8 cellular contexts compared by ENCODE assay signal in genomic region chr16:70653809-70654771, GRCh38. TPM values are rescaled to one million over a fixed set of nuclear protein-coding genes. Genes with fewer than 3 reads are reported as not detected.
DNase-seq lines count a peak whose midpoint lies in the region; ATAC-seq lines count a peak whose summit lies in the region.

No MANE protein-coding gene starts in this region.

- peak; percentile 62 to 83 (median 79) for DNase-seq in CD4-positive, CD25-positive, alpha-beta regulatory T cell
- peak; percentile 66 for DNase-seq in HCEC 1CT
- peak; percentile 58 for DNase-seq in NCI-H345 (lab: John Stamatoyannopoulos, UW)
- DNase-seq in activated CD4-positive, CD25-positive, alpha-beta regulatory T cell treated with anti-CD3 and anti-CD28 coated beads, Interleukin-2, amount 50 U/mL, for 72 hours = peak; percentile 81
- peak; percentile 94 for DNase-seq in cerebellar cortex (ENCODE audit: low spot score)
- peak; percentile 85 for DNase-seq in kidney tubule cell (ENCODE audit: low spot score)
- peak; percentile 38 to 76 (median 68) for DNase-seq in stimulated activated CD4-positive, alpha-beta T cell treated with anti-CD3 and anti-CD28 coated beads, Interleukin-1b, Interleukin-23, amount 100 ng/mL, for 24 hours (ENCODE audit: low read depth in 4 of 4, low spot score in 1 of 4)

- no peaks in the 10 kb centered on the region for H3K9me3 ChIP-seq in CD4-positive, CD25-positive, alpha-beta regulatory T cell (ENCODE audit: control insufficient read depth in 2 of 2, low read length in 2 of 2)

- ATAC-seq in CD4-positive, CD25-positive, alpha-beta regulatory T cell (ENCODE audit: low read depth in 2 of 2) = peak; percentile 62 to 69
- no peak for ATAC-seq in HG03097 (IDR thresholded peaks at IDR 0.05; ENCODE audit: low FRiP score, unreplicated experiment)

- no peak overlapping the region for H3K27ac ChIP-seq in CD4-positive, CD25-positive, alpha-beta regulatory T cell (ENCODE audit: insufficient read depth, low read length, poor library complexity, severe bottlenecking)

- peaks cover 5% of the 10 kb centered on the region for H3K27me3 Mint-ChIP-seq in CD4-positive, CD25-positive, alpha-beta regulatory T cell

- no peaks in the 10 kb centered on the region for H3K27me3 ChIP-seq in CD4-positive, CD25-positive, alpha-beta regulatory T cell (ENCODE audit: control insufficient read depth, insufficient read depth, low read length)

- no peaks in the 10 kb centered on the region for H3K4me1 ChIP-seq in CD4-positive, CD25-positive, alpha-beta regulatory T cell (ENCODE audit: control insufficient read depth, insufficient read depth, low read length, poor library complexity, severe bottlenecking)

- peak overlapping the region in 2 of 4 donors; percentile 15 to 69 for H3K4me3 Mint-ChIP-seq in CD4-positive, CD25-positive, alpha-beta regulatory T cell

- H3K4me3 ChIP-seq in CD4-positive, CD25-positive, alpha-beta regulatory T cell (ENCODE audit: low read depth, low read length) = peak overlapping the region; percentile 31

- peak overlapping the region; percentile 17 to 44 (median 39) for H3K27ac Mint-ChIP-seq in CD4-positive, CD25-positive, alpha-beta regulatory T cell

- H3K9me3 Mint-ChIP-seq in CD4-positive, CD25-positive, alpha-beta regulatory T cell = no peaks in the 10 kb centered on the region

- no peaks in the 10 kb centered on the region for H3K36me3 ChIP-seq in CD4-positive, CD25-positive, alpha-beta regulatory T cell (ENCODE audit: control insufficient read depth, insufficient read depth, low read length)

- H3K4me1 Mint-ChIP-seq in CD4-positive, CD25-positive, alpha-beta regulatory T cell = peaks cover 0 to 7% (median 3%) of the 10 kb centered on the region in 4 donors

- H3K36me3 Mint-ChIP-seq in CD4-positive, CD25-positive, alpha-beta regulatory T cell = no peaks in the 10 kb centered on the region

RNA-seq across cellular contexts. Expression of gene IL34, which starts 7.7 kb away (rescaled TPM):
- not detected for total RNA-seq in CD4-positive, CD25-positive, alpha-beta regulatory T cell
- not detected for polyA plus RNA-seq in CD4-positive, CD25-positive, alpha-beta regulatory T cell

RNA-seq across cellular contexts. Expression of gene MTSS2, which starts 31.8 kb away (rescaled TPM):
- total RNA-seq in CD4-positive, CD25-positive, alpha-beta regulatory T cell = 2.9 TPM
- polyA plus RNA-seq in CD4-positive, CD25-positive, alpha-beta regulatory T cell = not detected
